17 cellular contexts compared by ENCODE assay signal in genomic region chr10:100742936-100743335, GRCh38. TPM values are rescaled to one million over a fixed set of nuclear protein-coding genes. Genes with fewer than 3 reads are reported as not detected.
"Had no signal": no experiment of that assay in that cellular context is flagged by ENCODE, and none has a peak within 500 bp of the region (broad histone marks: within the 10 kb centered on the region; RNA-seq: fewer than 3 reads in every experiment).

No MANE protein-coding gene starts in this region.

- H3K9me3 Mint-ChIP-seq: activated T-cell treated with anti-CD3 and anti-CD28 coated beads, Interleukin-2, amount 50 U/mL, for 24 hours; activated T-helper 2 cell treated with anti-CD3 and anti-CD28 coated beads, Interferon-gamma antibody, Interleukin-2, Interleukin-4, amounts not matched to agents 10 μg/mL and 5 μg/mL and 100 μg/mL, durations not matched to agents 14 hours and 24 hours and 36 hours; neural crest cell; stimulated activated naive CD8-positive, alpha-beta T cell treated with anti-CD3 and anti-CD28 coated beads, Interleukin-15, Interleukin-2, amounts not matched to agents 100 ng/mL and 50 ng/mL, for 24 hours; T-cell had no signal

- H3K4me3 Mint-ChIP-seq: activated CD8-positive, alpha-beta T cell treated with anti-CD3 and anti-CD28 coated beads, Interleukin-2, amount 10 ng/mL, durations not matched to agents 7 days and 5 days; activated T-cell treated with anti-CD3 and anti-CD28 coated beads, Interleukin-2, amount 50 U/mL, for 24 hours; stimulated activated naive CD8-positive, alpha-beta T cell treated with anti-CD3 and anti-CD28 coated beads, Interleukin-15, Interleukin-2, amounts not matched to agents 100 ng/mL and 50 ng/mL, for 24 hours had no signal

- H3K9me3 ChIP-seq: breast epithelium, ovary, psoas muscle, tibial nerve, uterus had no signal

- H3K27ac Mint-ChIP-seq: activated CD8-positive, alpha-beta T cell treated with anti-CD3 and anti-CD28 coated beads, Interleukin-2, amount 10 ng/mL, durations not matched to agents 7 days and 5 days; stimulated activated naive CD8-positive, alpha-beta T cell treated with anti-CD3 and anti-CD28 coated beads, Interleukin-15, Interleukin-2, amounts not matched to agents 100 ng/mL and 50 ng/mL, for 24 hours had no signal

- H3K4me3 ChIP-seq: breast epithelium, lung, ovary, psoas muscle, tibial nerve, uterus had no signal

- H3K36me3 Mint-ChIP-seq: T-cell had no signal

- FAIRE-seq: small intestine had no signal

- H3K36me3 ChIP-seq: breast epithelium, ovary, tibial nerve, uterus had no signal

- DNase-seq: activated CD4-positive, CD25-positive, alpha-beta regulatory T cell; effector CD4-positive, alpha-beta T cell; ovary; psoas muscle; right cardiac atrium; uterus had no signal

- H3K27ac ChIP-seq: breast epithelium, coronary artery, ovary, psoas muscle, tibial nerve, uterus had no signal

RNA-seq across cellular contexts. Expression of gene PAX2, which starts 2.4 kb away (rescaled TPM):
- total RNA-seq: activated CD8-positive, alpha-beta T cell treated with anti-CD3 and anti-CD28 coated beads, Interleukin-2, amount 10 ng/mL, durations not matched to agents 7 days and 5 days; lung; psoas muscle; right cardiac atrium; T-cell; tibial nerve had no signal
- polyA plus RNA-seq: lung, psoas muscle, right cardiac atrium, small intestine had no signal
